Comparison of ENCODE assay signal across 11 cellular contexts in the genomic region with DNA sequence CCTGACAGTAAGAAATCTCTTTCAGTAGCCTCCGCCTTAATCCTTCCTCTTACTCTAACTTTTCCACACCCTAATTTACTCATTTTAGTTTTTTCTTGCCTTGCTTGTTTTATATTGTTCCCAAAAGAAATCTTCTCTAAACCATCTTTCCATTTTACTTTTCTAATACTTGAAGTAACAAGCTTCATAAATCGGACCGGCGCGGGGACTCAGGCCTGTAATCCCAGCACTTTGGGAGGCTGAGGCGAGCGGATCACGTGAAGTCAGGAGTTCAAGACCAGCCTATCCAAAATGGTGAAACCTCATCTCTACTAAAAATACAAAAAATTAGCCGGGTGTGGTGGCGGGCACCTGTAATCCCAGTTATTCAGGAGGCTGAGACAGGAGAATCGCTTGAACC. TPM values are rescaled to one million over a fixed set of nuclear protein-coding genes. Genes with fewer than 3 reads are reported as not detected.
DNase-seq lines count a peak whose midpoint lies in the region; ATAC-seq, FAIRE-seq and TF ChIP-seq lines count a peak whose summit lies in the region.
"Had no signal": no experiment of that assay in that cellular context is flagged by ENCODE, and none has a peak within 500 bp of the region (broad histone marks: within the 10 kb centered on the region; RNA-seq: fewer than 3 reads in every experiment).

No MANE protein-coding gene starts in this region.

- H3K4me3 ChIP-seq in AG10803 (ENCODE audit: low read length) (peak overlapping the region; percentile 64), HL-60 (replicated peaks; ENCODE audit: insufficient read depth, low read length) (peak overlapping the region; percentile 74; the same call in 1 of the 2 replicates), bronchial epithelial cell (ENCODE audit: low read depth, low read length) (peak overlapping the region; percentile 48)

- H3K36me3 Mint-ChIP-seq in naive thymus-derived CD8-positive, alpha-beta T cell: no peaks in the 10 kb centered on the region

- H3K27ac ChIP-seq in HL-60 (replicated peaks): no peak overlapping the region
- H3K27ac ChIP-seq: neutrophil, WERI-Rb-1 had no signal

- ATAC-seq in naive thymus-derived CD8-positive, alpha-beta T cell: no peak
- ATAC-seq in GM21526 (IDR thresholded peaks at IDR 0.05; ENCODE audit: low FRiP score, unreplicated experiment): no peak

- H3K4me1 Mint-ChIP-seq in naive thymus-derived CD8-positive, alpha-beta T cell: peaks cover 39 to 80% (median 73%) of the 10 kb centered on the region in 4 donors

- no peak for TF ChIP-seq CTCF in AG10803 (conservative IDR thresholded peaks at IDR 0.05; ENCODE audit: low read length)
- no peak for TF ChIP-seq CTCF in HL-60 (IDR thresholded peaks at IDR 0.05; ENCODE audit: insufficient read depth, low read length)
- no peak for TF ChIP-seq CTCF in bronchial epithelial cell (IDR thresholded peaks at IDR 0.05; ENCODE audit: insufficient read depth, low read length, severe bottlenecking)
- TF ChIP-seq CTCF in GM10248 (IDR thresholded peaks at IDR 0.05; ENCODE audit: control extremely low read depth, extremely low read depth, low read depth, missing control alignments): no peak

- CTCF ChIA-PET in GM10248 (lab: Yijun Ruan, JAX): interaction anchor here (1.0 to 1.4 kb wide), 3 partner anchors 9 to 41 kb away, joined by 3 to 5 read pairs (median 4); a partner anchor contains a TSS

- no peaks in the 10 kb centered on the region for H3K9me3 Mint-ChIP-seq in naive thymus-derived CD8-positive, alpha-beta T cell

- DNase-seq in AG10803 (ENCODE audit: low read depth): no peak
- no peak for DNase-seq in HL-60 (ENCODE audit: low read depth in 1 of 2, low spot score in 1 of 2)
- no peak for DNase-seq in bronchial epithelial cell (ENCODE audit: low read depth)
- no peak for DNase-seq in naive thymus-derived CD8-positive, alpha-beta T cell
- no peak for DNase-seq in GM10248 (ENCODE audit: extremely low spot score)
- no peak for DNase-seq in DMS153 treated with DMSO at 0.1 percent for 48 hours (lab: John Stamatoyannopoulos, UW; ENCODE audit: unreplicated experiment)
- DNase-seq in NAMALWA (ENCODE audit: low spot score): no peak
- DNase-seq: NCI-H1694 treated with DMSO at 0.1 percent for 48 hours, WERI-Rb-1 had no signal

- H3K27me3 ChIP-seq in HL-60 (ENCODE audit: insufficient read depth, poor library complexity, severe bottlenecking) (no peaks in the 10 kb centered on the region), bronchial epithelial cell (ENCODE audit: control insufficient read depth, insufficient read depth, low read length) (no peaks in the 10 kb centered on the region)
- H3K27me3 ChIP-seq: neutrophil had no signal

- H3K27ac Mint-ChIP-seq in naive thymus-derived CD8-positive, alpha-beta T cell: peak overlapping the region; percentile 86 to 97 (median 96)

- FAIRE-seq in bronchial epithelial cell (lab: Jason Lieb, UNC): no peak

- H3K4me3 Mint-ChIP-seq in naive thymus-derived CD8-positive, alpha-beta T cell: peak overlapping the region; percentile 77 to 94 (median 88)

- no peaks in the 10 kb centered on the region for H3K27me3 Mint-ChIP-seq in naive thymus-derived CD8-positive, alpha-beta T cell

- H3K36me3 ChIP-seq in bronchial epithelial cell (ENCODE audit: control insufficient read depth, insufficient read depth, low read length): no peaks in the 10 kb centered on the region
- H3K36me3 ChIP-seq: neutrophil, WERI-Rb-1 had no signal

- POLR2A ChIA-PET in naive thymus-derived CD8-positive, alpha-beta T cell (lab: Charles Lee): interaction anchor here (1.0 to 4.0 kb wide), 3 partner anchors 9 to 23 kb away, joined by 3 to 33 read pairs (median 5); a partner anchor contains a TSS
- POLR2A ChIA-PET in GM10248 (lab: Yijun Ruan, JAX): no interaction called here

RNA-seq across cellular contexts. Expression of a gene that starts 17.3 kb away (rescaled TPM):
- 24.1 and 26.1 TPM in 2 replicates for total RNA-seq in bronchial epithelial cell
- 10 to 100 TPM; 62.5 to 67.1 TPM for total RNA-seq in naive thymus-derived CD8-positive, alpha-beta T cell
- polyA plus RNA-seq in naive thymus-derived CD8-positive, alpha-beta T cell: 100 to 1,000 TPM in 1 of 3 donors, 10 to 100 TPM in 2; 80.7 to 100 (median 85.9) TPM
